Comparison of ENCODE assay signal across 8 cellular contexts in genomic region chr7:32891800-32892520, GRCh38. TPM values are rescaled to one million over a fixed set of nuclear protein-coding genes. Genes with fewer than 3 reads are reported as not detected.
DNase-seq lines count a peak whose midpoint lies in the region; ATAC-seq and TF ChIP-seq lines count a peak whose summit lies in the region.

No MANE protein-coding gene starts in this region.

- peak; percentile 76 for TF ChIP-seq POLR2A in GM19099 (IDR thresholded peaks at IDR 0.05; ENCODE audit: extremely low read depth, insufficient read length, low read depth)

- DNase-seq in AML-193 (lab: John Stamatoyannopoulos, UW) (peak; percentile 84 to 92), NCI-H446 treated with DMSO at 0.1 percent for 48 hours (lab: John Stamatoyannopoulos, UW) (peak; percentile 92), cerebellum (ENCODE audit: low spot score) (peak; percentile 95), kidney glomerular epithelial cell (lab: John Stamatoyannopoulos, UW) (peak; percentile 96)
- DNase-seq in activated CD4-positive, alpha-beta T cell treated with anti-CD3 and anti-CD28 coated beads for 1 hour: peak; percentile 92
- peak; percentile 92 to 95 for DNase-seq in stimulated activated CD4-positive, alpha-beta T cell treated with anti-CD3 and anti-CD28 coated beads, Interleukin-1b, Interleukin-23, amount 100 ng/mL, for 1 hour (ENCODE audit: low read depth in 2 of 2)

- peak; percentile 47 for ATAC-seq in HG03378 (IDR thresholded peaks at IDR 0.05; ENCODE audit: unreplicated experiment)

RNA-seq across cellular contexts. Expression of gene KBTBD2, which starts 0.4 kb away (rescaled TPM):
- total RNA-seq in cerebellum: 66.1 TPM

Comparison
In these comparisons a context has a peak if more than half of its experiments do, and no peak if none do; other contexts are left out.
1. Peak in every context shown above with its lines: DNase-seq and ATAC-seq.